ENCODE assay signal across 15 cellular contexts in the genomic region with DNA sequence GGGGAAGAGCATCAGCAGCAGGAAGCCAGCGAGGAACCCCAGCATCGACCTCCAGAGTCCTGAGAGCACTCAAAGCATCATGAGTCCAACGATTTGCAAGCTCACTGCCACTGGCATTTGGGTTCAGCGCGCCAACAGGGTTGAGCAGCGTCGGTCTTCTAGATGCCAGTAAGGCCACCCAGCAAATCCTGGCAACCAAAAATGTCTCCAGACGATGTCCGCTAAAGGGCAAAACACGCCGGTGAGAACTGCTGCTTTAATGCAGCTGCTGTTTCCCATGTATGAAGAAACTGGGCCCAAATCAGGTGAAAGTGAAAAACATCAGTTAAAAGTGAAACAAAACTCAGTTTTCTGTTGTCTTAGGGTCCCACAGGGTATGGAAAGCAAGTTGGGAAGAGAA.
DNase-seq lines count a peak whose midpoint lies in the region; ATAC-seq, FAIRE-seq and TF ChIP-seq lines count a peak whose summit lies in the region.
"Had no signal": no experiment of that assay in that cellular context is flagged by ENCODE, and none has a peak within 500 bp of the region (broad histone marks: within the 10 kb centered on the region; RNA-seq: fewer than 3 reads in every experiment).

No MANE protein-coding gene starts in this region.

- intact Hi-C loops in sciatic nerve (cut with DNase I) = no loop called here

- H3F3A ChIP-seq in GM23338 (replicated peaks; ENCODE audit: low read depth) = peaks cover 6% of the 10 kb centered on the region

- peak overlapping the region in 5 of 8 donors; percentile 42 to 92 (median 79) for H3K27ac Mint-ChIP-seq in CD8-positive, alpha-beta memory T cell
- H3K27ac Mint-ChIP-seq in GM23338 (no peak overlapping the region; the same call in 1 of the 2 replicates), astrocyte (ENCODE audit: unreplicated experiment) (no peak overlapping the region), nephron progenitor cell (peak overlapping the region; percentile 85)
- H3K27ac Mint-ChIP-seq in activated CD8-positive, alpha-beta memory T cell treated with anti-CD3 and anti-CD28 coated beads, Interleukin-2, amount 10 ng/mL, durations not matched to agents 7 days and 5 days = no peak overlapping the region

- H3K4me3 Mint-ChIP-seq in CD8-positive, alpha-beta memory T cell = peak overlapping the region in 2 of 7 donors; percentile 49 to 64
- H3K4me3 Mint-ChIP-seq in GM23338 (no peak overlapping the region; the same call in 2 of the 3 replicates), astrocyte (ENCODE audit: unreplicated experiment) (peak overlapping the region; percentile 27), nephron progenitor cell (no peak overlapping the region)
- H3K4me3 Mint-ChIP-seq in activated CD8-positive, alpha-beta memory T cell treated with anti-CD3 and anti-CD28 coated beads, Interleukin-2, amount 10 ng/mL, durations not matched to agents 7 days and 5 days = no peak overlapping the region

- H3K9me3 ChIP-seq in CD8-positive, alpha-beta memory T cell (ENCODE audit: low read length) = no peaks in the 10 kb centered on the region
- H3K9me3 ChIP-seq in astrocyte (ENCODE audit: insufficient read depth, low read depth, low read length) = no peaks in the 10 kb centered on the region
- H3K9me3 ChIP-seq: testis had no signal

- no peak for DNase-seq in CD8-positive, alpha-beta memory T cell
- no peak for DNase-seq in GM23338 (ENCODE audit: low spot score)
- DNase-seq in astrocyte (ENCODE audit: low read depth) = no peak
- no peak for DNase-seq in nephron progenitor cell
- DNase-seq in activated CD8-positive, alpha-beta memory T cell treated with anti-CD3 and anti-CD28 coated beads, Interleukin-2, amount 10 ng/mL, durations not matched to agents 7 days and 5 days = no peak
- no peak for DNase-seq in RCC 7860 (ENCODE audit: low spot score)
- DNase-seq in sciatic nerve (ENCODE audit: low spot score) = no peak
- DNase-seq: cortex of kidney, erythroblast, NCI-H2171, NCI-H774, retina, testis, WERI-Rb-1 had no signal

- no peak overlapping the region for H3K27ac ChIP-seq in CD8-positive, alpha-beta memory T cell (ENCODE audit: low read depth, low read length)
- H3K27ac ChIP-seq in GM23338 (ENCODE audit: low read depth) = peak overlapping the region; percentile 55; the same call in 1 of the 2 replicates
- no peak overlapping the region for H3K27ac ChIP-seq in astrocyte (ENCODE audit: low read depth, low read length)
- H3K27ac ChIP-seq: testis, WERI-Rb-1 had no signal

- peaks cover 93% of the 10 kb centered on the region for H3K79me2 ChIP-seq in GM23338 (replicated peaks; ENCODE audit: insufficient read depth)
- peaks cover 97% of the 10 kb centered on the region for H3K79me2 ChIP-seq in astrocyte (ENCODE audit: insufficient read depth, low read length)

- H3K9me2 ChIP-seq in GM23338 (ENCODE audit: insufficient read depth) = no peaks in the 10 kb centered on the region

- peaks cover 0 to 54% (median 10%) of the 10 kb centered on the region in 3 donors for H3K36me3 Mint-ChIP-seq in CD8-positive, alpha-beta memory T cell
- H3K36me3 Mint-ChIP-seq in GM23338 (ENCODE audit: low read depth) (peaks cover 35% of the 10 kb centered on the region), astrocyte (ENCODE audit: low read depth, unreplicated experiment) (peaks cover 8% of the 10 kb centered on the region), nephron progenitor cell (ENCODE audit: low read depth) (peaks cover 41% of the 10 kb centered on the region)
- peaks cover 46% of the 10 kb centered on the region for H3K36me3 Mint-ChIP-seq in activated CD8-positive, alpha-beta memory T cell treated with anti-CD3 and anti-CD28 coated beads, Interleukin-2, amount 10 ng/mL, durations not matched to agents 7 days and 5 days

- no peak overlapping the region for H3K9ac ChIP-seq in astrocyte (ENCODE audit: low read length)

- no peaks in the 10 kb centered on the region for H3K27me3 ChIP-seq in CD8-positive, alpha-beta memory T cell (ENCODE audit: insufficient read depth, low read length, poor library complexity, severe bottlenecking)
- H3K27me3 ChIP-seq in GM23338 (ENCODE audit: insufficient read depth) (no peaks in the 10 kb centered on the region), astrocyte (ENCODE audit: insufficient read depth, low read length) (no peaks in the 10 kb centered on the region)
- H3K27me3 ChIP-seq: testis had no signal

- TF ChIP-seq CTCF in GM23338 (conservative IDR thresholded peaks at IDR 0.05; ENCODE audit: low read depth in 2 of 2) (no peak), astrocyte (IDR thresholded peaks at IDR 0.05; ENCODE audit: insufficient read depth, low read depth, low read length) (no peak), nephron progenitor cell (IDR thresholded peaks at IDR 0.05) (no peak)

- CTCF ChIA-PET in CD8-positive, alpha-beta memory T cell (lab: Charles Lee) = interaction anchor here (1.2 kb wide), 1 partner anchor 11 kb away, joined by 4 read pairs; no protein-coding TSS in a partner anchor
- CTCF ChIA-PET in activated CD8-positive, alpha-beta memory T cell treated with anti-CD3 and anti-CD28 coated beads, Interleukin-2, amount 10 ng/mL, durations not matched to agents 7 days and 5 days (lab: Charles Lee) = interaction anchor here (1.0 to 1.5 kb wide), 2 partner anchors 17 to 30 kb away, joined by 3 read pairs; no protein-coding TSS in a partner anchor

- H3K4me1 ChIP-seq in CD8-positive, alpha-beta memory T cell (ENCODE audit: insufficient read depth, low read length) = peaks cover 83% of the 10 kb centered on the region
- H3K4me1 ChIP-seq in GM23338 (ENCODE audit: insufficient read depth) (peaks cover 34% of the 10 kb centered on the region), astrocyte (ENCODE audit: insufficient read depth, low read length) (peaks cover 24% of the 10 kb centered on the region)

- H3K27me3 Mint-ChIP-seq in CD8-positive, alpha-beta memory T cell = no peaks in the 10 kb centered on the region
- H3K27me3 Mint-ChIP-seq in GM23338 (ENCODE audit: insufficient read depth, low read depth, poor library complexity) (peaks cover 13% of the 10 kb centered on the region), astrocyte (ENCODE audit: low read depth, unreplicated experiment) (no peaks in the 10 kb centered on the region), nephron progenitor cell (ENCODE audit: low read depth, poor library complexity) (no peaks in the 10 kb centered on the region)
- H3K27me3 Mint-ChIP-seq in activated CD8-positive, alpha-beta memory T cell treated with anti-CD3 and anti-CD28 coated beads, Interleukin-2, amount 10 ng/mL, durations not matched to agents 7 days and 5 days = no peaks in the 10 kb centered on the region

- peaks cover 8% of the 10 kb centered on the region for H3K36me3 ChIP-seq in CD8-positive, alpha-beta memory T cell (ENCODE audit: insufficient read depth, low read length)
- H3K36me3 ChIP-seq in GM23338 (ENCODE audit: insufficient read depth) = no peaks in the 10 kb centered on the region
- H3K36me3 ChIP-seq in astrocyte (ENCODE audit: insufficient read depth, low read length) = peaks cover 7% of the 10 kb centered on the region
- H3K36me3 ChIP-seq: WERI-Rb-1 had no signal

- FAIRE-seq in astrocyte (lab: Jason Lieb, UNC) (no peak), RCC 7860 (lab: Jason Lieb, UNC) (no peak)

- H3K9me3 Mint-ChIP-seq in CD8-positive, alpha-beta memory T cell = no peaks in the 10 kb centered on the region
- H3K9me3 Mint-ChIP-seq in GM23338 = no peaks in the 10 kb centered on the region
- no peaks in the 10 kb centered on the region for H3K9me3 Mint-ChIP-seq in astrocyte (ENCODE audit: unreplicated experiment)
- no peaks in the 10 kb centered on the region for H3K9me3 Mint-ChIP-seq in nephron progenitor cell
- no peaks in the 10 kb centered on the region for H3K9me3 Mint-ChIP-seq in activated CD8-positive, alpha-beta memory T cell treated with anti-CD3 and anti-CD28 coated beads, Interleukin-2, amount 10 ng/mL, durations not matched to agents 7 days and 5 days (ENCODE audit: low read depth)

- no peak overlapping the region for H3K4me2 ChIP-seq in GM23338
- H3K4me2 ChIP-seq in astrocyte (ENCODE audit: low read length) = peak overlapping the region; percentile 29

- POLR2A ChIA-PET in CD8-positive, alpha-beta memory T cell (lab: Charles Lee) = interaction anchor here (0.5 kb wide), 1 partner anchor 78 kb away, joined by 5 read pairs; no protein-coding TSS in a partner anchor

- ATAC-seq in GM23338 = no peak
- ATAC-seq in activated CD8-positive, alpha-beta memory T cell treated with anti-CD3 and anti-CD28 coated beads, Interleukin-2, amount 10 ng/mL, durations not matched to agents 7 days and 5 days = no peak
- ATAC-seq in sciatic nerve = no peak

- no peak overlapping the region for H2AFZ ChIP-seq in GM23338
- no peak overlapping the region for H2AFZ ChIP-seq in astrocyte (ENCODE audit: low read depth, low read length)

- peaks cover 74 to 89% (median 83%) of the 10 kb centered on the region in 3 donors for H3K4me1 Mint-ChIP-seq in CD8-positive, alpha-beta memory T cell
- peaks cover 53% of the 10 kb centered on the region for H3K4me1 Mint-ChIP-seq in GM23338
- H3K4me1 Mint-ChIP-seq in astrocyte (ENCODE audit: low read depth, unreplicated experiment) = peaks cover 65% of the 10 kb centered on the region
- H3K4me1 Mint-ChIP-seq in nephron progenitor cell = peaks cover 44% of the 10 kb centered on the region
- H3K4me1 Mint-ChIP-seq in activated CD8-positive, alpha-beta memory T cell treated with anti-CD3 and anti-CD28 coated beads, Interleukin-2, amount 10 ng/mL, durations not matched to agents 7 days and 5 days = peaks cover 74% of the 10 kb centered on the region

- H4K20me1 ChIP-seq in GM23338 (replicated peaks; ENCODE audit: insufficient read depth) (peaks cover 85% of the 10 kb centered on the region), astrocyte (ENCODE audit: insufficient read depth, low read length) (peaks cover 98% of the 10 kb centered on the region)

- H3K4me3 ChIP-seq in CD8-positive, alpha-beta memory T cell (ENCODE audit: low read length) = no peak overlapping the region
- no peak overlapping the region for H3K4me3 ChIP-seq in GM23338
- no peak overlapping the region for H3K4me3 ChIP-seq in astrocyte (ENCODE audit: insufficient read depth, low read depth, low read length)
- H3K4me3 ChIP-seq: lung, testis had no signal

TF ChIP-seq in GM23338, 12 proteins besides CTCF, POLR2A, EP300 and RAD21:
- TF ChIP-seq NANOG (IDR thresholded peaks at IDR 0.05; ENCODE audit: borderline replicate concordance) = no peak
- TF ChIP-seq POLR2AphosphoS5 (IDR thresholded peaks at IDR 0.05; ENCODE audit: low read depth) = 0 out of 2 replicates have a peak, but pooled peaks have one; percentile 22

Comparison
In these comparisons a context has a peak if more than half of its experiments do, and no peak if none do; other contexts are left out.
1. H3K27ac Mint-ChIP-seq: peak in CD8-positive, alpha-beta memory T cell (5 of 8) and nephron progenitor cell (single experiment); none in GM23338 (single experiment), astrocyte (single experiment) and activated CD8-positive, alpha-beta memory T cell treated with anti-CD3 and anti-CD28 coated beads, Interleukin-2, amount 10 ng/mL, durations not matched to agents 7 days and 5 days (single experiment).